ENCODE assay signal across 8 cellular contexts in genomic region chr11:35276396-35276795, GRCh38.
DNase-seq lines count a peak whose midpoint lies in the region; ATAC-seq and TF ChIP-seq lines count a peak whose summit lies in the region.

No MANE protein-coding gene starts in this region.

- ATAC-seq in IMR-90 (ENCODE audit: low read depth) (no peak; the same call in 1 of the 2 replicates), HG03432 (IDR thresholded peaks at IDR 0.05; ENCODE audit: unreplicated experiment) (no peak), HG03025 (IDR thresholded peaks at IDR 0.05; ENCODE audit: low FRiP score, unreplicated experiment) (no peak), GM18517 (IDR thresholded peaks at IDR 0.05; ENCODE audit: unreplicated experiment) (no peak)

- H3K23ac ChIP-seq in IMR-90 (ENCODE audit: low read depth, low read length): no peak overlapping the region

- H3K27me3 Mint-ChIP-seq in osteocyte (ENCODE audit: unreplicated experiment): peaks cover 2% of the 10 kb centered on the region

- in situ Hi-C loops in IMR-90 (cut with MboI; ENCODE audit: low sequenced_read_pairs): no loop called here

- no peaks in the 10 kb centered on the region for H3K9me3 Mint-ChIP-seq in osteocyte (ENCODE audit: unreplicated experiment)

- no peak overlapping the region for H4K5ac ChIP-seq in IMR-90 (ENCODE audit: low read depth, low read length)

- H2BK120ac ChIP-seq in IMR-90 (ENCODE audit: low read depth, low read length): no peak overlapping the region

- H3K27ac Mint-ChIP-seq in osteocyte (ENCODE audit: unreplicated experiment): no peak overlapping the region

- no peak overlapping the region for H3K18ac ChIP-seq in IMR-90 (ENCODE audit: low read depth, low read length)

- no peak overlapping the region for H3K14ac ChIP-seq in IMR-90 (replicated peaks; ENCODE audit: low read depth, low read length)

- no peak overlapping the region for H3K9ac ChIP-seq in IMR-90 (ENCODE audit: low read depth, low read length)

- POLR2A ChIA-PET in IMR-90 (lab: Charles Lee; ENCODE audit: unreplicated experiment): no interaction called here

- no peak overlapping the region for H3K4me3 Mint-ChIP-seq in osteocyte (ENCODE audit: unreplicated experiment)

- no peak overlapping the region for H2AK5ac ChIP-seq in IMR-90 (ENCODE audit: low read depth, low read length)

- no peak overlapping the region for H3K4me2 ChIP-seq in IMR-90 (ENCODE audit: low read depth, low read length)

- TF ChIP-seq CTCF in IMR-90 (conservative IDR thresholded peaks at IDR 0.05; ENCODE audit: low read depth, low read length) (no peak), breast epithelium (IDR thresholded peaks at IDR 0.05) (no peak), osteocyte (IDR thresholded peaks at IDR 0.05) (no peak)

- no peak overlapping the region for H2AFZ ChIP-seq in IMR-90 (replicated peaks; ENCODE audit: low read length, poor library complexity)

- peaks cover 10% of the 10 kb centered on the region for H3K4me1 Mint-ChIP-seq in osteocyte (ENCODE audit: unreplicated experiment)

- H3K79me1 ChIP-seq in IMR-90 (ENCODE audit: low read depth in 1 of 2, low read length in 2 of 2): no peaks in the 10 kb centered on the region

- 0 out of 2 replicates have a peak, but pooled peaks cover 2% of the 10 kb centered on the region for H3K9me1 ChIP-seq in IMR-90 (ENCODE audit: insufficient read depth, low read length)

- DNase-seq in AG08395 (ENCODE audit: low spot score) (peak; percentile 22), IMR-90 (peak; percentile 39), breast epithelium (ENCODE audit: low spot score in 2 of 2) (no peak), midbrain (lab: John Stamatoyannopoulos, UW) (peak; percentile 44), osteocyte (ENCODE audit: extremely low spot score, unreplicated experiment) (no peak)

- H4K91ac ChIP-seq in IMR-90 (ENCODE audit: insufficient read depth, low read depth, low read length): no peak overlapping the region

- no peak overlapping the region for H2AK9ac ChIP-seq in IMR-90 (replicated peaks; ENCODE audit: low read depth, low read length, poor library complexity)

- dilution Hi-C loops in IMR-90 (cut with HindIII; ENCODE audit: low sequenced_read_pairs, unreplicated experiment): no loop called here

- H3K4ac ChIP-seq in IMR-90 (ENCODE audit: low read depth, low read length): no peak overlapping the region

- H3K27me3 ChIP-seq in IMR-90 (ENCODE audit: control insufficient read depth, insufficient read depth, low read length) (no peaks in the 10 kb centered on the region), breast epithelium (no peaks in the 10 kb centered on the region)

- CTCF ChIA-PET in IMR-90 (lab: Yijun Ruan, JAX): interaction anchor here (0.7 to 0.8 kb wide), 2 partner anchors 18 to 76 kb away, joined by 3 read pairs; no protein-coding TSS in a partner anchor

- no peaks in the 10 kb centered on the region for H3K9me3 ChIP-seq in IMR-90 (ENCODE audit: control insufficient read depth, insufficient read depth, low read length)
- H3K9me3 ChIP-seq in breast epithelium: no peaks in the 10 kb centered on the region

- TF ChIP-seq POLR2A in IMR-90 (IDR thresholded peaks at IDR 0.05; ENCODE audit: low read depth, low read length) (no peak), breast epithelium (IDR thresholded peaks at IDR 0.05) (no peak)

- 0 out of 2 replicates have a peak overlapping the region, but pooled peaks have one; percentile 37 for H2BK20ac ChIP-seq in IMR-90 (ENCODE audit: low read depth, low read length)

- no peak overlapping the region for H4K8ac ChIP-seq in IMR-90 (ENCODE audit: low read depth in 2 of 2, low read length in 2 of 2)

- no TSS peak for BruUV-seq in IMR-90 (replicated peaks; lab: Mats Ljungman, UMichigan)

- H3K36me3 ChIP-seq in IMR-90 (ENCODE audit: control insufficient read depth, insufficient read depth, low read length) (no peaks in the 10 kb centered on the region), breast epithelium (no peaks in the 10 kb centered on the region)

- H3K27ac ChIP-seq in IMR-90 (ENCODE audit: insufficient read depth, low read length) (no peak overlapping the region), breast epithelium (peak overlapping the region; percentile 50 to 87)

- 0 out of 2 replicates have a peak, but pooled peaks cover 2% of the 10 kb centered on the region for H3K4me1 ChIP-seq in IMR-90 (ENCODE audit: control insufficient read depth, insufficient read depth, low read length)
- H3K4me1 ChIP-seq in breast epithelium: no peaks in the 10 kb centered on the region

- H4K20me1 ChIP-seq in IMR-90 (ENCODE audit: insufficient read depth, low read length): no peaks in the 10 kb centered on the region

- no peak overlapping the region for H3K56ac ChIP-seq in IMR-90 (ENCODE audit: extremely low read depth, insufficient read depth, low read length)

- no CpG with 5 or more reads among the region's 1 CpG for WGBS in IMR-90 (ENCODE audit: extremely low coverage in 2 of 2, insufficient read length in 1 of 2), 2 experiments

- no peak overlapping the region for H2BK15ac ChIP-seq in IMR-90 (ENCODE audit: low read depth, low read length)

- TF ChIP-seq RAD21 in IMR-90 (IDR thresholded peaks at IDR 0.05; ENCODE audit: low read length): no peak

- H3K36me3 Mint-ChIP-seq in osteocyte (ENCODE audit: unreplicated experiment): no peaks in the 10 kb centered on the region

- intact Hi-C loops in IMR-90 (cut with micrococcal nuclease) (no loop called here), breast epithelium (cut with DNase I; ENCODE audit: low total_unique reads) (no loop called here)

- H3K4me3 ChIP-seq in IMR-90 (ENCODE audit: insufficient read depth, low read depth, low read length) (no peak overlapping the region), breast epithelium (no peak overlapping the region)

- no peak overlapping the region for H2BK5ac ChIP-seq in IMR-90 (ENCODE audit: low read depth, low read length, poor library complexity, severe bottlenecking)

TF ChIP-seq in IMR-90, 13 proteins besides CTCF, POLR2A, EP300 and RAD21:
- TF ChIP-seq CHD1 (IDR thresholded peaks at IDR 0.05; ENCODE audit: low read depth, low read length) (no peak), NFE2L2 (IDR thresholded peaks at IDR 0.05; ENCODE audit: low read depth, low read length) (no peak), BHLHE40 (IDR thresholded peaks at IDR 0.05; ENCODE audit: low read depth, low read length) (no peak), MXI1 (IDR thresholded peaks at IDR 0.05; ENCODE audit: borderline replicate concordance, low read depth, low read length) (no peak), RCOR1 (IDR thresholded peaks at IDR 0.05; ENCODE audit: insufficient replicate concordance, low read length) (no peak), MAZ (IDR thresholded peaks at IDR 0.05; ENCODE audit: borderline replicate concordance, low read depth, low read length) (no peak)
- TF ChIP-seq, protein P1, sequence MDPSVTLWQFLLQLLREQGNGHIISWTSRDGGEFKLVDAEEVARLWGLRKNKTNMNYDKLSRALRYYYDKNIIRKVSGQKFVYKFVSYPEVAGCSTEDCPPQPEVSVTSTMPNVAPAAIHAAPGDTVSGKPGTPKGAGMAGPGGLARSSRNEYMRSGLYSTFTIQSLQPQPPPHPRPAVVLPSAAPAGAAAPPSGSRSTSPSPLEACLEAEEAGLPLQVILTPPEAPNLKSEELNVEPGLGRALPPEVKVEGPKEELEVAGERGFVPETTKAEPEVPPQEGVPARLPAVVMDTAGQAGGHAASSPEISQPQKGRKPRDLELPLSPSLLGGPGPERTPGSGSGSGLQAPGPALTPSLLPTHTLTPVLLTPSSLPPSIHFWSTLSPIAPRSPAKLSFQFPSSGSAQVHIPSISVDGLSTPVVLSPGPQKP (IDR thresholded peaks at IDR 0.05; ENCODE audit: borderline replicate concordance, low read depth, low read length): no peak

Comparison
In these comparisons a context has a peak if more than half of its experiments do, and no peak if none do; other contexts are left out.
1. DNase-seq: peak in AG08395 (single experiment), IMR-90 (single experiment) and midbrain (single experiment); none in breast epithelium (0 of 2) and osteocyte (single experiment).